ENCODE assay signal across 8 cellular contexts in genomic region chr6:35601331-35602132, GRCh38.
A peak's percentile ranks its signal among the peaks of the same experiment; 100 is the strongest.
DNase-seq lines count a peak whose midpoint lies in the region; ATAC-seq and TF ChIP-seq lines count a peak whose summit lies in the region.

No MANE protein-coding gene starts in this region.

- intact Hi-C loops in sigmoid colon (cut with DNase I): loop anchor here (1.0 to 5.0 kb wide), 4 partner anchors 15 to 131 kb away; partner anchors contain the start of gene FKBP5

- peak overlapping the region in 3 of 4 donors; percentile 21 to 31 (median 21) for H3K4me3 ChIP-seq in sigmoid colon

- peak overlapping the region; percentile 98 for H3K27ac ChIP-seq in angular gyrus (ENCODE audit: low read depth, low read length)
- peak overlapping the region; percentile 88 to 98 (median 91) for H3K27ac ChIP-seq in sigmoid colon

- no peaks in the 10 kb centered on the region for H3K27me3 ChIP-seq in sigmoid colon

- ATAC-seq in HG02852 (IDR thresholded peaks at IDR 0.05; ENCODE audit: unreplicated experiment): no peak
- ATAC-seq in HG03045 (IDR thresholded peaks at IDR 0.05; ENCODE audit: unreplicated experiment): no peak

- no peaks in the 10 kb centered on the region for H3K9me3 ChIP-seq in sigmoid colon

- peaks cover 0 to 17% (median 4%) of the 10 kb centered on the region in 4 donors for H3K36me3 ChIP-seq in sigmoid colon

- 35 to 69% methylated on average over 8 of the region's 8 CpGs for WGBS in sigmoid colon, 2 donors

- peak; percentile 100 for TF ChIP-seq EP300 in sigmoid colon (IDR thresholded peaks at IDR 0.05)

- no peak for TF ChIP-seq CTCF in sigmoid colon (IDR thresholded peaks at IDR 0.05)

- TF ChIP-seq POLR2A in sigmoid colon (IDR thresholded peaks at IDR 0.05): no peak

- peaks cover 0 to 82% (median 75%) of the 10 kb centered on the region in 4 donors for H3K4me1 ChIP-seq in sigmoid colon

- DNase-seq in H4 (ENCODE audit: low spot score) (peak; percentile 81), SIG-M5 treated with dmso at 0.1 percent for 504 hours (lab: John Stamatoyannopoulos, UW; ENCODE audit: unreplicated experiment) (peak; percentile 80), hepatic stellate cell (ENCODE audit: low spot score) (peak; percentile 83), sigmoid colon (peak; percentile 92), KG1 (lab: John Stamatoyannopoulos, UW) (no peak)
